1 cellular context compared by ENCODE assay signal in genomic region chr6:109879521-109879920, GRCh38.
A peak's percentile ranks its signal among the peaks of the same experiment; 100 is the strongest.
TF ChIP-seq lines count a peak whose summit lies in the region.

No MANE protein-coding gene starts in this region.

TF ChIP-seq in K562, 482 proteins besides CTCF, POLR2A, EP300 and RAD21 (continued from another document and continues in another):
- TF ChIP-seq ZNF609 (CRISPR knock-in tag; IDR thresholded peaks at IDR 0.05; ENCODE audit: borderline replicate concordance) (no peak), MCM2 (IDR thresholded peaks at IDR 0.05; ENCODE audit: low read depth) (no peak), NFXL1 (CRISPR knock-in tag; IDR thresholded peaks at IDR 0.05) (no peak), ZNF561 (CRISPR knock-in tag; conservative IDR thresholded peaks at IDR 0.05) (no peak), ZNF696 (CRISPR knock-in tag; conservative IDR thresholded peaks at IDR 0.05) (no peak), BCL6 (CRISPR knock-in tag; IDR thresholded peaks at IDR 0.05) (no peak), CREB3 (tag; conservative IDR thresholded peaks at IDR 0.05; ENCODE audit: low read depth) (peak; percentile 81), POLR2B (IDR thresholded peaks at IDR 0.05; ENCODE audit: low read depth, partially characterized antibody) (no peak), TEAD4 (IDR thresholded peaks at IDR 0.05; ENCODE audit: low read length) (no peak), TEAD4 (CRISPR knock-in tag; IDR thresholded peaks at IDR 0.05; ENCODE audit: borderline replicate concordance) (no peak), ADNP (tag; IDR thresholded peaks at IDR 0.05) (no peak), GABPB1 (CRISPR knock-in tag; IDR thresholded peaks at IDR 0.05) (no peak), SIRT6 (IDR thresholded peaks at IDR 0.05; ENCODE audit: low read depth, low read length) (no peak), ZNF639 (CRISPR knock-in tag; conservative IDR thresholded peaks at IDR 0.05 in 1 of 2, IDR thresholded peaks at IDR 0.05 in 1 of 2) (peak in 1 of 2 experiments; percentile 81; a peak in 2 of 4 replicates), RB1 (IDR thresholded peaks at IDR 0.05; ENCODE audit: low read depth) (no peak), SNRNP70 (optimal IDR thresholded peaks at IDR 0.05; ENCODE audit: low read depth, low read length) (no peak), ZBTB17 (CRISPR knock-in tag; IDR thresholded peaks at IDR 0.05) (no peak), ZNF740 (CRISPR knock-in tag; IDR thresholded peaks at IDR 0.05) (no peak), ZNF740 (tag; IDR thresholded peaks at IDR 0.05) (no peak), NCOA1 (IDR thresholded peaks at IDR 0.05; ENCODE audit: low read depth) (no peak), NCOA4 (IDR thresholded peaks at IDR 0.05; ENCODE audit: partially characterized antibody) (no peak), CBFA2T3 (IDR thresholded peaks at IDR 0.05) (no peak), ZNF766 (CRISPR knock-in tag; conservative IDR thresholded peaks at IDR 0.05) (0 out of 2 replicates have a peak, but pooled peaks have one; percentile 33), MYNN (IDR thresholded peaks at IDR 0.05) (no peak), MYNN (CRISPR knock-in tag; IDR thresholded peaks at IDR 0.05) (no peak), MXI1 (IDR thresholded peaks at IDR 0.05; ENCODE audit: low read depth, low read length) (no peak), ZNF23 (CRISPR knock-in tag; IDR thresholded peaks at IDR 0.05) (no peak), BRD4 (IDR thresholded peaks at IDR 0.05) (no peak), ZNF263 (CRISPR knock-in tag; IDR thresholded peaks at IDR 0.05; ENCODE audit: borderline replicate concordance) (no peak), ZFP30 (CRISPR knock-in tag; IDR thresholded peaks at IDR 0.05; ENCODE audit: borderline replicate concordance) (no peak), PKNOX1 (IDR thresholded peaks at IDR 0.05) (no peak), POLR2H (tag; IDR thresholded peaks at IDR 0.05; ENCODE audit: low read depth) (no peak), ZNF253 (CRISPR knock-in tag; conservative IDR thresholded peaks at IDR 0.05) (no peak), KLF10 (CRISPR knock-in tag; IDR thresholded peaks at IDR 0.05) (no peak), TRIM28 (IDR thresholded peaks at IDR 0.05) (no peak), ZFPM2 (CRISPR knock-in tag; IDR thresholded peaks at IDR 0.05) (no peak), ZNF436 (CRISPR knock-in tag; IDR thresholded peaks at IDR 0.05) (no peak), EWSR1 (IDR thresholded peaks at IDR 0.05; ENCODE audit: borderline replicate concordance, low read depth, partially characterized antibody) (no peak), ZNF589 (CRISPR knock-in tag; IDR thresholded peaks at IDR 0.05; ENCODE audit: low read depth) (0 out of 2 replicates have a peak, but pooled peaks have one; percentile 47), IRF1 (CRISPR knock-in tag; IDR thresholded peaks at IDR 0.05; ENCODE audit: borderline replicate concordance) (no peak), CEBPZ (IDR thresholded peaks at IDR 0.05; ENCODE audit: borderline replicate concordance, low read depth, low read length) (no peak), ETS2 (tag; IDR thresholded peaks at IDR 0.05; ENCODE audit: borderline replicate concordance, poor library complexity, severe bottlenecking) (no peak), ZNF395 (CRISPR knock-in tag; IDR thresholded peaks at IDR 0.05) (peak; percentile 70; the same call in 1 of the 2 replicates), HDAC8 (tag; IDR thresholded peaks at IDR 0.05) (peak; percentile 40; the same call in 1 of the 2 replicates), XRCC3 (IDR thresholded peaks at IDR 0.05) (no peak), E2F8 (IDR thresholded peaks at IDR 0.05; ENCODE audit: low read depth, partially characterized antibody) (no peak), SAFB (IDR thresholded peaks at IDR 0.05; ENCODE audit: borderline replicate concordance, low read depth, low read length) (no peak), SMAD4 (CRISPR knock-in tag; conservative IDR thresholded peaks at IDR 0.05) (0 out of 2 replicates have a peak, but pooled peaks have one; percentile 15), TAF7 (tag; IDR thresholded peaks at IDR 0.05) (no peak), SRSF9 (IDR thresholded peaks at IDR 0.05; ENCODE audit: borderline replicate concordance, low read depth, low read length) (no peak), NR0B1 (IDR thresholded peaks at IDR 0.05; ENCODE audit: partially characterized antibody) (no peak)
